ENCODE assay signal across 22 cellular contexts in genomic region chr10:67612156-67612555, GRCh38.
"Had no signal": no experiment of that assay in that cellular context is flagged by ENCODE, and none has a peak within 500 bp of the region (broad histone marks: within the 10 kb centered on the region; RNA-seq: fewer than 3 reads in every experiment).

No MANE protein-coding gene starts in this region.

- H3K9me3 ChIP-seq: esophagus squamous epithelium, gastroesophageal sphincter, testis, uterus had no signal

- H3K9me3 Mint-ChIP-seq: activated B cell treated with CpG ODN at 0.5 μM for 24 hours; activated CD8-positive, alpha-beta T cell treated with anti-CD3 and anti-CD28 coated beads for 36 hours; stimulated activated memory B cell treated with anti-CD40 and anti-IgM and Interleukin-4, amounts not matched to agents 10 μg/mL and 1 μg/mL and 100 μg/mL, for 72 hours had no signal

- H3K36me3 ChIP-seq: esophagus squamous epithelium, gastroesophageal sphincter, uterus had no signal

- H3K27me3 ChIP-seq: esophagus squamous epithelium, gastroesophageal sphincter, testis, uterus had no signal

- H2AFZ ChIP-seq: parathyroid adenoma had no signal

- H3K79me2 ChIP-seq: parathyroid adenoma had no signal

- H3K4me3 Mint-ChIP-seq: activated B cell treated with CpG ODN at 0.5 μM for 24 hours; activated CD4-positive, alpha-beta T cell treated with anti-CD3 and anti-CD28 coated beads for 36 hours; endodermal cell; nephron progenitor cell; stimulated activated memory B cell treated with anti-CD40 and anti-IgM and Interleukin-4, amounts not matched to agents 10 μg/mL and 1 μg/mL and 100 μg/mL, for 72 hours had no signal

- ATAC-seq: gastroesophageal sphincter; left ventricle myocardium superior; right cardiac atrium; stimulated activated memory B cell treated with anti-CD40 and anti-IgM and Interleukin-4, amounts not matched to agents 10 μg/mL and 1 μg/mL and 100 μg/mL, for 72 hours had no signal

- H3K4me3 ChIP-seq: coronary artery, esophagus squamous epithelium, gastroesophageal sphincter, testis, uterus had no signal

- H3K27ac Mint-ChIP-seq: activated B cell treated with CpG ODN at 0.5 μM for 24 hours; endodermal cell; nephron progenitor cell; stimulated activated memory B cell treated with anti-CD40 and anti-IgM and Interleukin-4, amounts not matched to agents 10 μg/mL and 1 μg/mL and 100 μg/mL, for 72 hours had no signal

- H3K4me1 Mint-ChIP-seq: activated B cell treated with CpG ODN at 0.5 μM for 24 hours had no signal

- H3K36me3 Mint-ChIP-seq: stimulated activated memory B cell treated with anti-CD40 and anti-IgM and Interleukin-4, amounts not matched to agents 10 μg/mL and 1 μg/mL and 100 μg/mL, for 72 hours had no signal

- DNase-seq: activated B cell treated with CpG ODN at 0.5 μM for 24 hours; activated CD8-positive, alpha-beta T cell treated with anti-CD3 and anti-CD28 coated beads for 36 hours; activated T-cell treated with anti-CD3 and anti-CD28 coated beads, Interleukin-2, amount 50 U/mL, for 1 hour; cerebellar nuclear complex; endodermal cell; esophagus squamous epithelium; head of caudate nucleus; hypothalamus; left ventricle myocardium superior; midbrain; nephron progenitor cell; nucleus accumbens; right cardiac atrium; T1000; testis; trophoblast cell; uterus had no signal

- H3K4me1 ChIP-seq: esophagus squamous epithelium, gastroesophageal sphincter, parathyroid adenoma, testis, uterus had no signal

- H3K9ac ChIP-seq: parathyroid adenoma had no signal

- H3K27me3 Mint-ChIP-seq: activated CD4-positive, alpha-beta T cell treated with anti-CD3 and anti-CD28 coated beads for 36 hours; stimulated activated memory B cell treated with anti-CD40 and anti-IgM and Interleukin-4, amounts not matched to agents 10 μg/mL and 1 μg/mL and 100 μg/mL, for 72 hours had no signal

- H3K27ac ChIP-seq: coronary artery, esophagus squamous epithelium, gastroesophageal sphincter, parathyroid adenoma, testis, uterus had no signal
